10 cellular contexts compared by ENCODE assay signal in the genomic region with DNA sequence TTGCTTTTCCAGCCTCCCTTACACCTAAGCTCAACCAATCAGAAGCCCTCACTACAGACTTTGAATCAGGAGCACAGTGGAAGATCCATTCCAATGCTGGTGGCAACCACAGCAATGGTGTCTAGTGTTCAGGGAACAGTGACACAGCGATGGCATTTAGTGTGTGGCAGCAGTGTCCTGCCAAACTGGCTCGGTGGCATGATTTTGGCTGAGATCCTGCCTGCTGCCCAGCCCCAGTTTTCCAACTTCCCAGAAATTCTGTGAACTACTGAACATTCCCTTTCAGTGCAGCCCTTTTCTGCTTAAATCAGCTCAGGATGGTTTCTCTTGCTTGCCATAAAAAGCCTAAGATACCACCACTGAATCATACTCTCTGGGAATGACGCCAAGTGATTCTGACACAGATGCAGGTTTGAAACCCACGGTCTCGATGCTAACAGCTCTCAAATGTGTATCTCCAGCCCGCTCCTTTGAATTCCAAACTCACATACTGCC. TPM values are rescaled to one million over a fixed set of nuclear protein-coding genes. Genes with fewer than 3 reads are reported as not detected.
DNase-seq lines count a peak whose midpoint lies in the region; ATAC-seq and TF ChIP-seq lines count a peak whose summit lies in the region.
"Had no signal": no experiment of that assay in that cellular context is flagged by ENCODE, and none has a peak within 500 bp of the region (broad histone marks: within the 10 kb centered on the region; RNA-seq: fewer than 3 reads in every experiment).

No MANE protein-coding gene starts in this region.

- H3K9ac ChIP-seq in mammary epithelial cell (ENCODE audit: insufficient read depth, low read length): peak overlapping the region; percentile 24

- CTCF ChIA-PET in mammary epithelial cell (lab: Charles Lee; ENCODE audit: low non-redundant PET): no interaction called here

- DNase-seq in AG08396 (ENCODE audit: low spot score) (peak; percentile 62), LHCN-M2 (ENCODE audit: low read depth) (peak; percentile 96), mammary epithelial cell (peak; percentile 93), medulla oblongata (ENCODE audit: extremely low spot score) (peak; percentile 23), SIG-M5 (lab: John Stamatoyannopoulos, UW) (no peak)
- DNase-seq in activated CD4-positive, alpha-beta T cell treated with anti-CD3 and anti-CD28 coated beads, Interleukin-2, amount 50 U/mL, for 4 hours: no peak
- no peak for DNase-seq in stimulated activated CD4-positive, alpha-beta T cell treated with anti-CD3 and anti-CD28 coated beads, Interleukin-4, amount 100 ng/mL, for 1 hour
- DNase-seq: activated T-cell treated with anti-CD3 and anti-CD28 coated beads, Interleukin-2, amount 50 U/mL, for 48 hours; NCI-H510A had no signal

- no peaks in the 10 kb centered on the region for H3K9me3 ChIP-seq in mammary epithelial cell (replicated peaks; ENCODE audit: insufficient read depth, low read length)

- ATAC-seq in HG03025 (IDR thresholded peaks at IDR 0.05; ENCODE audit: low FRiP score, unreplicated experiment): no peak

- H3K4me3 ChIP-seq in mammary epithelial cell (replicated peaks in 1 of 3; ENCODE audit: insufficient read depth in 1 of 3, low read depth in 2 of 3, low read length in 3 of 3): no peak overlapping the region

- no TSS peak for BruUV-seq in mammary epithelial cell (replicated peaks; lab: Mats Ljungman, UMichigan)

- 18% methylated on average over 6 of the region's 6 CpGs for WGBS in mammary epithelial cell (ENCODE audit: low coverage, missing lambda C conversion rate)

- H3K4me2 ChIP-seq in mammary epithelial cell (ENCODE audit: insufficient read depth, low read depth, low read length): peak overlapping the region; percentile 22

- peaks cover 60% of the 10 kb centered on the region for H3K4me1 ChIP-seq in mammary epithelial cell (ENCODE audit: insufficient read depth, low read length)

- H3K27me3 ChIP-seq in mammary epithelial cell (ENCODE audit: insufficient read depth, low read length): no peaks in the 10 kb centered on the region

- dilution Hi-C loops in mammary epithelial cell (cut with HindIII; ENCODE audit: low sequenced_read_pairs): no loop called here

- H3K27ac ChIP-seq in mammary epithelial cell (ENCODE audit: insufficient read depth, low read depth, low read length): peak overlapping the region; percentile 46

- no peaks in the 10 kb centered on the region for H3K36me3 ChIP-seq in mammary epithelial cell (ENCODE audit: insufficient read depth, low read length)

- H2AFZ ChIP-seq in mammary epithelial cell (ENCODE audit: low read depth, low read length): no peak overlapping the region

- no peaks in the 10 kb centered on the region for H3K79me2 ChIP-seq in mammary epithelial cell (ENCODE audit: insufficient read depth, low read length)

- no peak for TF ChIP-seq CTCF in mammary epithelial cell (conservative IDR thresholded peaks at IDR 0.05 in 1 of 2, IDR thresholded peaks at IDR 0.05 in 1 of 2; ENCODE audit: extremely low read depth in 1 of 2, insufficient read depth in 1 of 2, low read depth in 1 of 2, low read length in 2 of 2)

- in situ Hi-C loops in mammary epithelial cell (cut with MboI; ENCODE audit: low sequenced_read_pairs in 2 of 2): no loop called here

- intact Hi-C loops in mammary epithelial cell (cut with micrococcal nuclease): loop anchor here (5.0 kb wide), 1 partner anchor 53 kb away; a partner anchor contains a TSS

- no peaks in the 10 kb centered on the region for H4K20me1 ChIP-seq in mammary epithelial cell (ENCODE audit: insufficient read depth, low read length)

RNA-seq across cellular contexts. Expression of a gene that starts 8.8 kb away (rescaled TPM):
- 21.9 and 27.8 TPM in 2 replicates for total RNA-seq in LHCN-M2 (2014; rRNA removed)
- 8.3 TPM for polyA plus RNA-seq in LHCN-M2 (2012)
- total RNA-seq in mammary epithelial cell: 10 to 100 TPM; 11.8 to 22.0 TPM
- polyA plus RNA-seq in mammary epithelial cell: 11.1 TPM
- polyA minus RNA-seq in mammary epithelial cell: 24.1 TPM

RNA-seq across cellular contexts. Expression of a gene that starts 50.6 kb away (rescaled TPM):
- total RNA-seq in LHCN-M2 (2014; rRNA removed) (1.5 TPM in 2 replicates), mammary epithelial cell (1 to 10 TPM in 1 of 2 donors, under 1 TPM in 1; 0.24 to 1.5 TPM)
- 3.5 TPM for polyA plus RNA-seq in LHCN-M2 (2012)
- polyA plus RNA-seq in mammary epithelial cell: 0.56 TPM
- polyA minus RNA-seq in mammary epithelial cell: not detected

RNA-seq across cellular contexts. Expression of a gene that starts 55.9 kb away (rescaled TPM):
- total RNA-seq in LHCN-M2 (2014; rRNA removed): 6.2 and 6.6 TPM in 2 replicates
- polyA plus RNA-seq in LHCN-M2 (2012): 1.3 TPM
- 1 to 10 TPM in 1 of 2 donors, under 1 TPM in 1; 0.17 to 2.2 TPM for total RNA-seq in mammary epithelial cell
- polyA plus RNA-seq in mammary epithelial cell: 0.44 TPM
- 3.1 TPM for polyA minus RNA-seq in mammary epithelial cell

Comparison
In these comparisons a context has a peak if more than half of its experiments do, and no peak if none do; other contexts are left out.
1. DNase-seq: peak in AG08396 (single experiment), LHCN-M2 (single experiment), mammary epithelial cell (single experiment) and medulla oblongata (single experiment); none in activated CD4-positive, alpha-beta T cell treated with anti-CD3 and anti-CD28 coated beads, Interleukin-2, amount 50 U/mL, for 4 hours (0 of 2), stimulated activated CD4-positive, alpha-beta T cell treated with anti-CD3 and anti-CD28 coated beads, Interleukin-4, amount 100 ng/mL, for 1 hour (single experiment) and SIG-M5 (single experiment).